Comparison of ENCODE assay signal across 20 cellular contexts in genomic region chr9:1319436-1319835, GRCh38.
DNase-seq lines count a peak whose midpoint lies in the region; ATAC-seq, FAIRE-seq and TF ChIP-seq lines count a peak whose summit lies in the region.
"Had no signal": no experiment of that assay in that cellular context is flagged by ENCODE, and none has a peak within 500 bp of the region (broad histone marks: within the 10 kb centered on the region; RNA-seq: fewer than 3 reads in every experiment).

No MANE protein-coding gene starts in this region.

- H3K4me1 Mint-ChIP-seq in GM23338: peaks cover 8% of the 10 kb centered on the region
- H3K4me1 Mint-ChIP-seq: CD14-positive monocyte had no signal

- ATAC-seq in GM23338 (no peak), GM19455 (IDR thresholded peaks at IDR 0.05; ENCODE audit: unreplicated experiment) (no peak), HG02938 (IDR thresholded peaks at IDR 0.05; ENCODE audit: unreplicated experiment) (no peak)
- ATAC-seq: A549; CD8-positive, alpha-beta T cell had no signal

- H3K27ac Mint-ChIP-seq in GM23338: no peak overlapping the region
- H3K27ac Mint-ChIP-seq: CD14-positive monocyte; CD8-positive, alpha-beta T cell; HFFc6 had no signal

- no peak overlapping the region for H3K27ac ChIP-seq in GM23338 (ENCODE audit: low read depth)
- peak overlapping the region; percentile 94 for H3K27ac ChIP-seq in SJCRH30
- H3K27ac ChIP-seq in endothelial cell of umbilical vein (ENCODE audit: insufficient read depth, low read depth, low read length): no peak overlapping the region
- H3K27ac ChIP-seq in osteoblast (ENCODE audit: low read depth, low read length): no peak overlapping the region
- H3K27ac ChIP-seq: A549 had no signal

- H3K4me1 ChIP-seq in GM23338 (ENCODE audit: insufficient read depth) (peaks cover 10% of the 10 kb centered on the region), SJCRH30 (peaks cover 35% of the 10 kb centered on the region), endothelial cell of umbilical vein (ENCODE audit: control insufficient read depth, extremely low read depth, insufficient read depth, low read length) (no peaks in the 10 kb centered on the region), osteoblast (ENCODE audit: insufficient read depth, low read length) (no peaks in the 10 kb centered on the region)
- H3K4me1 ChIP-seq: A549 had no signal

- no peaks in the 10 kb centered on the region for H3F3A ChIP-seq in GM23338 (replicated peaks; ENCODE audit: low read depth)

- TF ChIP-seq POLR2A in endothelial cell of umbilical vein (IDR thresholded peaks at IDR 0.05; ENCODE audit: low read depth, low read length): no peak

- FAIRE-seq in endothelial cell of umbilical vein (lab: Jason Lieb, UNC): peak; percentile 66
- FAIRE-seq: A549, D721Med, G401.6, GM12891, H1 had no signal

- H3K79me2 ChIP-seq in GM23338 (replicated peaks; ENCODE audit: insufficient read depth) (no peaks in the 10 kb centered on the region), endothelial cell of umbilical vein (ENCODE audit: control insufficient read depth, insufficient read depth, low read length) (no peaks in the 10 kb centered on the region), osteoblast (ENCODE audit: insufficient read depth, low read length) (no peaks in the 10 kb centered on the region)

- BruUV-seq in endothelial cell of umbilical vein (replicated peaks; lab: Mats Ljungman, UMichigan): no TSS peak

- H3K9me3 ChIP-seq in SJCRH30 (replicated peaks): no peaks in the 10 kb centered on the region
- H3K9me3 ChIP-seq in endothelial cell of umbilical vein (replicated peaks; ENCODE audit: control insufficient read depth, insufficient read depth, low read length): no peaks in the 10 kb centered on the region
- H3K9me3 ChIP-seq in osteoblast (ENCODE audit: low read depth, low read length): no peaks in the 10 kb centered on the region
- H3K9me3 ChIP-seq: A549 had no signal

- no peak overlapping the region for H3K9ac ChIP-seq in endothelial cell of umbilical vein (replicated peaks; ENCODE audit: extremely low read depth, insufficient read depth, low read length)

- H3K4me3 Mint-ChIP-seq in GM23338: no peak overlapping the region
- H3K4me3 Mint-ChIP-seq: CD14-positive monocyte; CD8-positive, alpha-beta T cell; HFFc6 had no signal

- H3K4me2 ChIP-seq in GM23338: no peak overlapping the region
- H3K4me2 ChIP-seq in endothelial cell of umbilical vein (ENCODE audit: insufficient read depth, low read length): no peak overlapping the region
- H3K4me2 ChIP-seq in osteoblast (ENCODE audit: insufficient read depth, low read length): no peak overlapping the region
- H3K4me2 ChIP-seq: A549 had no signal

- CTCF ChIA-PET in endothelial cell of umbilical vein (lab: Charles Lee): no interaction called here

- intact Hi-C loops in endothelial cell of umbilical vein (cut with micrococcal nuclease): no loop called here

- no peaks in the 10 kb centered on the region; the same call in 2 of the 3 replicates for H3K9me3 Mint-ChIP-seq in GM23338
- H3K9me3 Mint-ChIP-seq: HFFc6 had no signal

- dilution Hi-C loops in endothelial cell of umbilical vein (cut with MboI; ENCODE audit: extremely low pct_ligation_motif_present, low sequenced_read_pairs): no loop called here

- no peaks in the 10 kb centered on the region for H3K9me2 ChIP-seq in GM23338 (ENCODE audit: insufficient read depth)

- H3K36me3 Mint-ChIP-seq in GM23338 (ENCODE audit: low read depth): no peaks in the 10 kb centered on the region
- H3K36me3 Mint-ChIP-seq: CD14-positive monocyte; CD8-positive, alpha-beta T cell had no signal

- POLR2A ChIA-PET in endothelial cell of umbilical vein (lab: Charles Lee): no interaction called here

- H3K36me3 ChIP-seq in GM23338 (ENCODE audit: insufficient read depth): no peaks in the 10 kb centered on the region
- no peaks in the 10 kb centered on the region for H3K36me3 ChIP-seq in SJCRH30
- no peaks in the 10 kb centered on the region for H3K36me3 ChIP-seq in endothelial cell of umbilical vein (ENCODE audit: control insufficient read depth in 2 of 2, extremely low read depth in 1 of 2, insufficient read depth in 2 of 2, low read length in 2 of 2)
- H3K36me3 ChIP-seq in osteoblast (ENCODE audit: insufficient read depth, low read length): no peaks in the 10 kb centered on the region

- H3K27me3 Mint-ChIP-seq in GM23338 (ENCODE audit: insufficient read depth, low read depth, poor library complexity): no peaks in the 10 kb centered on the region

- DNase-seq in GM23338 (ENCODE audit: low spot score) (no peak), SJCRH30 (peak; percentile 56 to 79), endothelial cell of umbilical vein (ENCODE audit: low read depth, low spot score) (no peak), osteoblast (ENCODE audit: insufficient read length, low spot score, missing footprints) (peak; percentile 2)
- no peak for DNase-seq in activated CD4-positive, alpha-beta T cell treated with anti-CD3 and anti-CD28 coated beads for 4 hours
- DNase-seq: CD8-positive, alpha-beta T cell; COR-L47; DMS153; DMS79 treated with DMSO at 0.1 percent for 48 hours; EL; HCEC 1CT; HFFc6 had no signal

- TF ChIP-seq CTCF in GM23338 (conservative IDR thresholded peaks at IDR 0.05; ENCODE audit: low read depth in 2 of 2) (no peak), endothelial cell of umbilical vein (IDR thresholded peaks at IDR 0.05; ENCODE audit: extremely low read depth in 1 of 2, insufficient read depth in 1 of 2, low read depth in 1 of 2, low read length in 2 of 2) (no peak), osteoblast (IDR thresholded peaks at IDR 0.05; ENCODE audit: extremely low read depth, low read depth, low read length) (no peak)

- H3K27me3 ChIP-seq in GM23338 (ENCODE audit: insufficient read depth) (no peaks in the 10 kb centered on the region), SJCRH30 (no peaks in the 10 kb centered on the region), endothelial cell of umbilical vein (ENCODE audit: control insufficient read depth in 2 of 2, insufficient read depth in 2 of 2, low read length in 2 of 2) (no peaks in the 10 kb centered on the region), osteoblast (ENCODE audit: insufficient read depth, low read length) (no peaks in the 10 kb centered on the region)

- H3K4me3 ChIP-seq in GM23338 (no peak overlapping the region), SJCRH30 (no peak overlapping the region), endothelial cell of umbilical vein (replicated peaks in 1 of 3; ENCODE audit: insufficient read depth in 1 of 3, low read depth in 1 of 3, low read length in 3 of 3) (no peak overlapping the region), osteoblast (ENCODE audit: insufficient read depth, low read length) (no peak overlapping the region)
- H3K4me3 ChIP-seq: A549 had no signal

- H3K9me1 ChIP-seq in endothelial cell of umbilical vein (replicated peaks; ENCODE audit: control insufficient read depth, extremely low read depth, insufficient read depth, low read length): no peaks in the 10 kb centered on the region

- H2AFZ ChIP-seq in GM23338: peak overlapping the region; percentile 81; the same call in 1 of the 2 replicates
- H2AFZ ChIP-seq in endothelial cell of umbilical vein (ENCODE audit: low read depth, low read length): no peak overlapping the region
- H2AFZ ChIP-seq in osteoblast (ENCODE audit: low read length): no peak overlapping the region

- H4K20me1 ChIP-seq in GM23338 (replicated peaks; ENCODE audit: insufficient read depth): no peaks in the 10 kb centered on the region
- no peaks in the 10 kb centered on the region for H4K20me1 ChIP-seq in endothelial cell of umbilical vein (replicated peaks; ENCODE audit: control insufficient read depth, extremely low read depth, insufficient read depth, low read length)
- no peaks in the 10 kb centered on the region for H4K20me1 ChIP-seq in osteoblast (ENCODE audit: insufficient read depth, low read length)

TF ChIP-seq in GM23338, 12 proteins besides CTCF, POLR2A, EP300 and RAD21 (continues in another document):
- TF ChIP-seq POLR2AphosphoS5 (IDR thresholded peaks at IDR 0.05; ENCODE audit: low read depth) (no peak), NANOG (IDR thresholded peaks at IDR 0.05; ENCODE audit: borderline replicate concordance) (no peak)

TF ChIP-seq in endothelial cell of umbilical vein, 7 proteins besides CTCF, POLR2A, EP300 and RAD21:
- TF ChIP-seq POLR2AphosphoS5 (IDR thresholded peaks at IDR 0.05; ENCODE audit: insufficient read depth, low read depth, low read length) (no peak), MYC (IDR thresholded peaks at IDR 0.05; ENCODE audit: low read depth, low read length) (no peak), JUN (IDR thresholded peaks at IDR 0.05; ENCODE audit: borderline replicate concordance, insufficient read depth, insufficient read length, low read depth) (no peak), FOS (IDR thresholded peaks at IDR 0.05; ENCODE audit: borderline replicate concordance, insufficient read depth, low read length) (no peak), GATA2 (IDR thresholded peaks at IDR 0.05; ENCODE audit: insufficient read depth, insufficient read length, low read depth, low read length) (no peak), EZH2 (IDR thresholded peaks at IDR 0.05; ENCODE audit: borderline replicate concordance, low read depth, low read length, severe bottlenecking) (no peak)
- TF ChIP-seq, protein P1, sequence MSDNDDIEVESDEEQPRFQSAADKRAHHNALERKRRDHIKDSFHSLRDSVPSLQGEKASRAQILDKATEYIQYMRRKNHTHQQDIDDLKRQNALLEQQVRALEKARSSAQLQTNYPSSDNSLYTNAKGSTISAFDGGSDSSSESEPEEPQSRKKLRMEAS (IDR thresholded peaks at IDR 0.05; ENCODE audit: insufficient read depth, insufficient read length): no peak

Comparison
In these comparisons a context has a peak if more than half of its experiments do, and no peak if none do; other contexts are left out.
1. DNase-seq: peak in SJCRH30 (2 of 2) and osteoblast (single experiment); none in GM23338 (single experiment), endothelial cell of umbilical vein (single experiment) and activated CD4-positive, alpha-beta T cell treated with anti-CD3 and anti-CD28 coated beads for 4 hours (0 of 2).